8 cellular contexts compared by ENCODE assay signal in genomic region chr9:6715755-6716643, GRCh38. TPM values are rescaled to one million over a fixed set of nuclear protein-coding genes. Genes with fewer than 3 reads are reported as not detected.
DNase-seq lines count a peak whose midpoint lies in the region; ATAC-seq, FAIRE-seq and TF ChIP-seq lines count a peak whose summit lies in the region.
"Had no signal": no experiment of that assay in that cellular context is flagged by ENCODE, and none has a peak within 500 bp of the region (broad histone marks: within the 10 kb centered on the region; RNA-seq: fewer than 3 reads in every experiment).

No MANE protein-coding gene starts in this region.

- H2AFZ ChIP-seq in GM12878 (ENCODE audit: control insufficient read depth, low read depth, low read length), result peak overlapping the region; percentile 84

- TF ChIP-seq EP300 in GM12878 (IDR thresholded peaks at IDR 0.05; ENCODE audit: borderline replicate concordance in 1 of 2, control insufficient read depth in 1 of 2, low read depth in 2 of 2, low read length in 2 of 2), result no peak

- in situ Hi-C loops in GM12878 (cut with MboI), result no loop called here

- CTCF ChIA-PET in GM12878 (lab: Yijun Ruan, JAX), result interaction anchor here (0.6 to 1.8 kb wide), 10 partner anchors 10 to 128 kb away, joined by 3 to 10 read pairs (median 4); no protein-coding TSS in a partner anchor

- H3K4me2 ChIP-seq in GM12878 (ENCODE audit: control insufficient read depth, insufficient read depth), result peak overlapping the region; percentile 99

- peak overlapping the region; percentile 77 for H3K27ac Mint-ChIP-seq in T-helper 17 cell

- H3K27ac ChIP-seq in GM12878 (ENCODE audit: control insufficient read depth, insufficient read depth), result peak overlapping the region; percentile 73
- peak overlapping the region; percentile 40 for H3K27ac ChIP-seq in layer of hippocampus (ENCODE audit: low read depth, low read length)

- ATAC-seq in GM19023 (IDR thresholded peaks at IDR 0.05; ENCODE audit: unreplicated experiment) (peak; percentile 94), HG03280 (IDR thresholded peaks at IDR 0.05; ENCODE audit: unreplicated experiment) (peak; percentile 92), T-helper 17 cell (peak; percentile 92), GM12878 (peak; percentile 96), HG03097 (IDR thresholded peaks at IDR 0.05; ENCODE audit: low FRiP score, unreplicated experiment) (no peak)

- no peak for TF ChIP-seq CTCF in GM12878 (IDR thresholded peaks at IDR 0.05 in 2 of 3, conservative IDR thresholded peaks at IDR 0.05 in 1 of 3; ENCODE audit: control insufficient read depth in 2 of 3, extremely low read depth in 1 of 3, insufficient read depth in 1 of 3, low read depth in 3 of 3, low read length in 3 of 3)

- WGBS in GM12878 (ENCODE audit: insufficient coverage, insufficient replicate concordance, low lambda C conversion rate, missing lambda C conversion rate), result under 1% methylated on average over 61 of the region's 61 CpGs

- DNase-seq in T-helper 17 cell, result peak; percentile 26 to 46 (median 42)
- peak; percentile 76 for DNase-seq in GM12878 (ENCODE audit: low read depth, low spot score)
- DNase-seq in stimulated activated CD4-positive, alpha-beta T cell treated with anti-CD3 and anti-CD28 coated beads, Interleukin-4, amount 100 ng/mL, for 4 hours, result peak; percentile 66 to 69

- FAIRE-seq in GM12878 (lab: Jason Lieb, UNC), result peak; percentile 99
- FAIRE-seq: islet of Langerhans had no signal

- peak; percentile 97 for TF ChIP-seq POLR2A in GM12878 (IDR thresholded peaks at IDR 0.05; ENCODE audit: low read depth, low read length)

- H3K79me2 ChIP-seq in GM12878 (ENCODE audit: control insufficient read depth, insufficient read depth, low read length), result peaks cover 4% of the 10 kb centered on the region

- peak overlapping the region; percentile 68 for H3K4me3 ChIP-seq in GM12878

- peaks cover 9% of the 10 kb centered on the region for H3K4me1 Mint-ChIP-seq in T-helper 17 cell

- H3K27me3 ChIP-seq in GM12878 (replicated peaks in 1 of 2; ENCODE audit: control insufficient read depth in 2 of 2, insufficient read depth in 2 of 2, low read length in 1 of 2) (no peaks in the 10 kb centered on the region), layer of hippocampus (ENCODE audit: control insufficient read depth, insufficient read depth, low read length) (no peaks in the 10 kb centered on the region)

- no peaks in the 10 kb centered on the region for H3K27me3 Mint-ChIP-seq in T-helper 17 cell

- no peak for TF ChIP-seq RAD21 in GM12878 (IDR thresholded peaks at IDR 0.05; ENCODE audit: insufficient read depth, low read depth, low read length)

- RAD21 ChIA-PET in GM12878 (lab: Charles Lee; ENCODE audit: unreplicated experiment), result interaction anchor here (0.5 to 2.6 kb wide), 18 partner anchors 10 to 303 kb away, joined by 3 to 18 read pairs (median 5); partner anchors contain the start of genes GLDC, KDM4C and UHRF2

- BruUV-seq in GM12878 (replicated peaks; lab: Mats Ljungman, UMichigan), result TSS peak; percentile 94

- peaks cover 13% of the 10 kb centered on the region for H3K4me1 ChIP-seq in GM12878 (ENCODE audit: control insufficient read depth, insufficient read depth, low read length)

- H4K20me1 ChIP-seq in GM12878 (ENCODE audit: control insufficient read depth, insufficient read depth), result no peaks in the 10 kb centered on the region

- intact Hi-C loops in GM12878 (cut with micrococcal nuclease; ENCODE audit: unreplicated experiment), result no loop called here

- POLR2A ChIA-PET in GM12878 (lab: Charles Lee), result interaction anchor here (0.7 to 3.3 kb wide), 20 partner anchors 9 to 1102 kb away, joined by 3 to 30 read pairs (median 5); partner anchors contain the start of gene KDM4C

- H3K9me3 ChIP-seq in T-helper 17 cell (ENCODE audit: control insufficient read depth, low read length, poor library complexity, severe bottlenecking), result no peaks in the 10 kb centered on the region
- no peaks in the 10 kb centered on the region for H3K9me3 ChIP-seq in GM12878 (replicated peaks; ENCODE audit: control insufficient read depth, insufficient read depth, low read length)

- peak overlapping the region; percentile 89 for H3K4me3 Mint-ChIP-seq in T-helper 17 cell

- H3K36me3 Mint-ChIP-seq in T-helper 17 cell (ENCODE audit: low read depth), result no peaks in the 10 kb centered on the region

- SMC1A ChIA-PET in GM12878 (lab: Charles Lee; ENCODE audit: uncharacterized antibody, unreplicated experiment), result interaction anchor here (0.8 to 5.4 kb wide), 14 partner anchors 10 to 131 kb away, joined by 3 to 44 read pairs (median 5); partner anchors contain the start of gene KDM4C

- H3K36me3 ChIP-seq in GM12878 (ENCODE audit: control insufficient read depth in 2 of 2, insufficient read depth in 2 of 2, low read length in 1 of 2), result no peaks in the 10 kb centered on the region

- peak overlapping the region; percentile 66 for H3K9ac ChIP-seq in GM12878 (ENCODE audit: control insufficient read depth, insufficient read depth, low read length)

TF ChIP-seq in GM12878, 131 proteins besides CTCF, POLR2A, EP300 and RAD21 (continues in another document):
- TF ChIP-seq FOXK2 (IDR thresholded peaks at IDR 0.05) (no peak; the same call in 1 of the 2 replicates), YY1 (IDR thresholded peaks at IDR 0.05; ENCODE audit: low read depth, low read length) (peak; percentile 65), ZBTB11 (CRISPR knock-in tag; IDR thresholded peaks at IDR 0.05) (peak; percentile 67), ZNF622 (IDR thresholded peaks at IDR 0.05) (no peak), IRF5 (IDR thresholded peaks at IDR 0.05; ENCODE audit: borderline replicate concordance) (no peak), IKZF1 (conservative IDR thresholded peaks at IDR 0.05) (peak; percentile 91)

RNA-seq across cellular contexts. Expression of gene KDM4C, which starts 41.8 kb away (rescaled TPM):
- total RNA-seq in T-helper 17 cell (10 to 100 TPM; 97.7 to 98.6 TPM), GM12878 (2014; rRNA removed) (22.7 and 29.9 TPM in 2 replicates), GM12878 (2014; rRNA removed; fragmentation: Illumina TruSeq; extraction: Trizol) (27.3 and 28.7 TPM in 2 replicates), GM12878 (2021) (22.9 and 24.6 TPM in 2 replicates)
- total RNA-seq in GM12878 (2013; cell fraction: nucleolus; rRNA removed), result 379 and 393 TPM in 2 replicates
- polyA plus RNA-seq in GM12878 (2011; ENCODE audit: low read depth), result 20.1 TPM
- polyA plus RNA-seq in GM12878 (2011; rRNA removed) (41.2 and 49.5 TPM in 2 replicates), GM12878 (2014; fragmentation: Illumina TruSeq; extraction: Trizol) (20.0 and 23.0 TPM in 2 replicates), GM12878 (2014; fragmentation: Nextera tagmentation; extraction: Ambion mirVana) (10 to 100 TPM in 1 of 2 experiments, 1 to 10 TPM in 1; 6.8 to 11.7 TPM), GM12878 (2014; rRNA removed) (20.2 and 24.0 TPM in 2 replicates), GM12878 (2016; fragmentation: Nextera tagmentation; extraction: Ambion mirVana) (10 to 100 TPM; 18.6 to 20.0 TPM)
- 26.1 and 28.5 TPM in 2 replicates for polyA plus RNA-seq in GM12878 (2011; cell fraction: cytosol; rRNA removed)
- 112 and 130 TPM in 2 replicates for polyA plus RNA-seq in GM12878 (2011; cell fraction: nucleus; rRNA removed)
- polyA plus RNA-seq in GM12878 (2012), result 19.4 and 24.5 TPM in 2 replicates
- polyA minus RNA-seq in GM12878 (2011; rRNA and poly(A)+ RNA removed), result 182 and 211 TPM in 2 replicates
- polyA minus RNA-seq in GM12878 (2011; cell fraction: cytosol; rRNA and poly(A)+ RNA removed), result 25.1 and 27.6 TPM in 2 replicates
- 258 and 336 TPM in 2 replicates for polyA minus RNA-seq in GM12878 (2011; cell fraction: nucleus; rRNA and poly(A)+ RNA removed)
